16 cellular contexts compared by ENCODE assay signal in the genomic region with DNA sequence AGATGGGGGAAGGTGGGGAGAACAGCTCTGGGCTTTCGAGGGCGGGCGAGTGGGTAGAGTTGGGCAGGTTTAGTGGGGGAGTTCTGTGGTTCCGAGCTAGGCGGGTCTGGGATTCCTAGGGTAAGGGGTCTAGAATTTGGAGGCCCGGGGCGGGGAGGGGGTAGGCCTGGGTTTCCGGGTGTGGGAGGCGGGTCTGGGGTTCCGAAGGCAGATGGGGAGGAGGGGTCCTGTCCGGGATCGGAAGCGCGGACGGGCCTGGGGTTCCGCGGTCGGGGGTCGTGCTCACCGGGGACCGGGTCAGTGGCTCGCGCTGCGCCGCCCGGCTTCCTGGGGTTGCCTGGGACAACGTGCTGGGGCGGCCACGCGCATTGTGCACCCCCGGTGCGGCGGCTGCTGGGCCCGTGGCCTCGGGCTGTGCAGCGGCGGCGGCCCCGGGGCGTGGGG. TPM values are rescaled to one million over a fixed set of nuclear protein-coding genes. Genes with fewer than 3 reads are reported as not detected.
DNase-seq lines count a peak whose midpoint lies in the region; ATAC-seq lines count a peak whose summit lies in the region.
"Had no signal": no experiment of that assay in that cellular context is flagged by ENCODE, and none has a peak within 500 bp of the region (broad histone marks: within the 10 kb centered on the region; RNA-seq: fewer than 3 reads in every experiment).

A gene (minus strand): TSS at position 431 of the 444 bp plus-strand sequence.

- H3K4me3 ChIP-seq in GM23248 = 0 out of 2 replicates have a peak within 1 kb of the TSS, but pooled peaks have one; percentile 31
- H3K4me3 ChIP-seq in SK-N-MC = peak within 1 kb of the TSS; percentile 14
- peak within 1 kb of the TSS; percentile 58; the same call in 1 of the 2 replicates for H3K4me3 ChIP-seq in iPS-20b (ENCODE audit: low read length)
- H3K4me3 ChIP-seq in trophoblast cell (ENCODE audit: low read depth, low read length) = no peak within 1 kb of the TSS
- H3K4me3 ChIP-seq: GM12878, right lobe of liver had no signal

- H3F3A ChIP-seq in GM23248 (ENCODE audit: insufficient read depth) = no peaks in the 10 kb centered on the region

- WGBS in GM23248 (ENCODE audit: low coverage in 1 of 2, low lambda C conversion rate in 2 of 2, missing lambda C conversion rate in 2 of 2), 2 experiments = 34 to 40% methylated on average over 8 to 20 of the region's 40 CpGs
- WGBS in trophoblast cell (ENCODE audit: extremely low coverage, insufficient coverage, insufficient read length) = no CpG with 5 or more reads among the region's 40 CpGs

- no peak within 1 kb of the TSS for H3K23ac ChIP-seq in trophoblast cell (ENCODE audit: low read length)

- H2BK5ac ChIP-seq in trophoblast cell (ENCODE audit: low read depth, low read length, poor library complexity) = no peak within 1 kb of the TSS

- H2AFZ ChIP-seq in GM23248 (no peak within 1 kb of the TSS; the same call in 1 of the 2 replicates), trophoblast cell (ENCODE audit: insufficient read depth, low read length, poor library complexity) (no peak within 1 kb of the TSS)

- H2BK12ac ChIP-seq in trophoblast cell (ENCODE audit: low read length) = peak within 1 kb of the TSS; percentile 51

- H2AK5ac ChIP-seq in trophoblast cell (ENCODE audit: low read length) = no peak within 1 kb of the TSS

- in situ Hi-C loops in GM23248 (cut with MboI) = no loop called here

- no peaks in the 10 kb centered on the region for H3K9me2 ChIP-seq in GM23248 (ENCODE audit: insufficient read depth)

- H4K8ac ChIP-seq in trophoblast cell (ENCODE audit: low read depth, low read length) = peak within 1 kb of the TSS; percentile 49

- H3K79me2 ChIP-seq in GM23248 (ENCODE audit: insufficient read depth) = no peaks in the 10 kb centered on the region
- no peaks in the 10 kb centered on the region for H3K79me2 ChIP-seq in trophoblast cell (ENCODE audit: control insufficient read depth, insufficient read depth, low read length, poor library complexity)

- H3K18ac ChIP-seq in trophoblast cell (ENCODE audit: low read length) = no peak within 1 kb of the TSS

- H3K4me2 ChIP-seq in GM23248 (ENCODE audit: unreplicated experiment) (peak within 1 kb of the TSS; percentile 68), trophoblast cell (ENCODE audit: low read length) (peak within 1 kb of the TSS; percentile 52)

- no peak within 1 kb of the TSS for H2BK120ac ChIP-seq in trophoblast cell (ENCODE audit: insufficient read depth, low read length, poor library complexity)

- H3K36me3 ChIP-seq in GM23248 (ENCODE audit: low read depth) = no peaks in the 10 kb centered on the region
- no peaks in the 10 kb centered on the region for H3K36me3 ChIP-seq in SK-N-MC (ENCODE audit: insufficient read depth, low read length)
- H3K36me3 ChIP-seq in iPS-20b (ENCODE audit: insufficient read depth, low read depth, low read length) = no peaks in the 10 kb centered on the region
- no peaks in the 10 kb centered on the region for H3K36me3 ChIP-seq in trophoblast cell (ENCODE audit: control insufficient read depth in 1 of 2, insufficient read depth in 2 of 2, low read length in 2 of 2)
- H3K36me3 ChIP-seq: right lobe of liver had no signal

- H3K27me3 ChIP-seq in GM23248 (replicated peaks; ENCODE audit: insufficient read depth) (peaks cover 29% of the 10 kb centered on the region), iPS-20b (ENCODE audit: insufficient read depth, low read length) (peaks cover 32% of the 10 kb centered on the region), trophoblast cell (ENCODE audit: insufficient read depth, low read length) (peaks cover 20% of the 10 kb centered on the region)

- no peak within 1 kb of the TSS for H3K27ac ChIP-seq in GM23248
- no peak within 1 kb of the TSS for H3K27ac ChIP-seq in SK-N-MC
- no peak within 1 kb of the TSS for H3K27ac ChIP-seq in iPS-20b (ENCODE audit: low read length)
- H3K27ac ChIP-seq in trophoblast cell (ENCODE audit: low read depth, low read length) = no peak within 1 kb of the TSS
- H3K27ac ChIP-seq: right lobe of liver had no signal

- H4K12ac ChIP-seq in trophoblast cell (ENCODE audit: low read depth, low read length) = no peak within 1 kb of the TSS

- no peak for ATAC-seq in GM18861 (IDR thresholded peaks at IDR 0.05; ENCODE audit: unreplicated experiment)
- ATAC-seq: GM12878, right lobe of liver had no signal

- H3K4me1 ChIP-seq in GM23248 (ENCODE audit: insufficient read depth) (no peaks in the 10 kb centered on the region), iPS-20b (ENCODE audit: insufficient read depth, low read length) (peaks cover 5% of the 10 kb centered on the region; the same call in 1 of the 2 replicates), trophoblast cell (ENCODE audit: control insufficient read depth in 1 of 2, insufficient read depth in 2 of 2, low read length in 2 of 2) (peaks cover 0 to 10% of the 10 kb centered on the region in 2 experiments)
- H3K4me1 ChIP-seq: right lobe of liver had no signal

- no peaks in the 10 kb centered on the region for H3K79me1 ChIP-seq in trophoblast cell (ENCODE audit: low read length)

- H3K4ac ChIP-seq in trophoblast cell (ENCODE audit: low read depth, low read length) = no peak within 1 kb of the TSS

- H4K20me1 ChIP-seq in GM23248 (ENCODE audit: insufficient read depth) = no peaks in the 10 kb centered on the region

- no peaks in the 10 kb centered on the region for H3K9me3 ChIP-seq in GM23248 (ENCODE audit: low read depth)
- H3K9me3 ChIP-seq in SK-N-MC (ENCODE audit: low read depth, low read length) = no peaks in the 10 kb centered on the region
- no peaks in the 10 kb centered on the region for H3K9me3 ChIP-seq in iPS-20b (ENCODE audit: insufficient read depth, low read depth, low read length)
- H3K9me3 ChIP-seq in trophoblast cell (ENCODE audit: insufficient read depth, low read depth, low read length) = peaks cover 5% of the 10 kb centered on the region
- H3K9me3 ChIP-seq: right lobe of liver had no signal

- H3K14ac ChIP-seq in trophoblast cell (ENCODE audit: low read length) = no peak within 1 kb of the TSS

- DNase-seq in GM23248 = no peak
- DNase-seq in SK-N-MC (ENCODE audit: low read depth, low spot score) = no peak
- DNase-seq in trophoblast cell = no peak
- DNase-seq in stimulated activated CD8-positive, alpha-beta memory T cell treated with anti-CD3 and anti-CD28 coated beads, Interleukin-4, amount 100 ng/mL, for 48 hours = no peak
- no peak for DNase-seq in islet precursor cell
- DNase-seq in DMS153 (lab: John Stamatoyannopoulos, UW) = no peak
- DNase-seq: activated CD8-positive, alpha-beta memory T cell treated with anti-CD3 and anti-CD28 coated beads, Interleukin-2, amount 50 U/mL, for 48 hours; stimulated activated CD4-positive, alpha-beta T cell treated with anti-CD3 and anti-CD28 coated beads, Interleukin-4, amount 100 ng/mL, for 4 hours; stimulated activated naive CD4-positive, alpha-beta T cell had no signal

- H3K9ac ChIP-seq in GM23248 (no peak within 1 kb of the TSS), SK-N-MC (ENCODE audit: insufficient read length) (no peak within 1 kb of the TSS), iPS-20b (ENCODE audit: low read depth, low read length) (no peak within 1 kb of the TSS; the same call in 1 of the 2 replicates), trophoblast cell (ENCODE audit: low read length) (no peak within 1 kb of the TSS)

- peak within 1 kb of the TSS; percentile 13 for H4K91ac ChIP-seq in trophoblast cell (ENCODE audit: low read depth, low read length)

RNA-seq across cellular contexts. Expression of the gene that starts here (rescaled TPM):
- not detected in 2 replicates for total RNA-seq in GM23248 (2014; rRNA removed; shearing (Covaris generic))
- not detected in 2 replicates for polyA plus RNA-seq in GM23248 (2016; fragmentation: Nextera tagmentation; extraction: Ambion mirVana)
- polyA plus RNA-seq in trophoblast cell (2013) = not detected in 2 replicates
- total RNA-seq: Daoy, GM12878, right lobe of liver had no signal
- polyA plus RNA-seq: BJ, esophagus, GM12878 had no signal
